In the genomic region with DNA sequence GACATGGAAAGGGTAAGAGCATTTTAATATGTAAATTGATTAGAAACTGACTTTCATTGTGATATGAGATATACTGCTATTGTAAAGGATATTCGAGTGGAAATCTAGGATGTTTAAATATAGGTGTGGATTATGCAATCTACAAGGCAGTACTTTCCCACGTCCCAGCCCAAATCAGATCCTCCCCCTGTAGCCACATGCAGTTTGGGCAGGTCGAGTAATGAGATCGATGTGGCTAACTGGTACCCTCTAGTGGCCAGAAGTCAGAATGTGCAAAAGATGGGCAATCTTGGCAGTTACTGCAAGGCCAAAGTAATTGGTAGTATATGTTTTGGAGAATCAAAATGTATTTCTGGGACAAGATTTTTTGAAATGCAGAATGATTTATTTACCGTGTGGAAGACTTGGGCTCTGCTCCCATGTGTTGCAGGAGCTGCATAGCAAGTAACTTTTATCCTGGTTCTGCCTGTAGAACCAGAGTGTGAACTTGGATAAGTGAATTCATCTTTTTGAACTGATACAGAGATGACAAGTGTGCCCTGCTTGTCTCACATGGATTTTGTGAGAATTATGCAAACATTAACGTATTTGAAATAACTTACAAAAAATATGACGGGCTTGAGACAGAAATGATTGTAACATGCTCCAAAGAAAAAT, we compare ENCODE assay signal across 8 cellular contexts.
DNase-seq lines count a peak whose midpoint lies in the region; ATAC-seq, FAIRE-seq and TF ChIP-seq lines count a peak whose summit lies in the region.

No MANE protein-coding gene starts in this region.

- no peaks in the 10 kb centered on the region for H3K9me3 Mint-ChIP-seq in activated naive CD4-positive, alpha-beta T cell treated with anti-CD3 and anti-CD28 coated beads for 36 hours
- no peaks in the 10 kb centered on the region for H3K9me3 Mint-ChIP-seq in osteocyte (ENCODE audit: unreplicated experiment)

- H3K4me3 Mint-ChIP-seq in activated naive CD4-positive, alpha-beta T cell treated with anti-CD3 and anti-CD28 coated beads for 36 hours, result no peak overlapping the region
- no peak overlapping the region for H3K4me3 Mint-ChIP-seq in osteocyte (ENCODE audit: unreplicated experiment)

- FAIRE-seq in A204.1 (lab: Jason Lieb, UNC), result peak; percentile 85

- peak; percentile 57 for DNase-seq in GM10266 (ENCODE audit: extremely low spot score)
- peak; percentile 41 for DNase-seq in NOMO-1 treated with DMSO at 0.1 percent for 48 hours (lab: John Stamatoyannopoulos, UW; ENCODE audit: unreplicated experiment)
- DNase-seq in activated naive CD4-positive, alpha-beta T cell treated with anti-CD3 and anti-CD28 coated beads for 36 hours, result peak; percentile 69
- DNase-seq in globus pallidus (ENCODE audit: low spot score), result peak; percentile 88
- no peak for DNase-seq in osteocyte (ENCODE audit: extremely low spot score, unreplicated experiment)

- intact Hi-C loops in activated naive CD4-positive, alpha-beta T cell treated with anti-CD3 and anti-CD28 coated beads for 36 hours (cut with micrococcal nuclease), result loop anchor here (1.0 kb wide), 3 partner anchors 121 to 548 kb away; partner anchors contain the start of gene C15orf40

- no peak overlapping the region for H3K27ac Mint-ChIP-seq in activated naive CD4-positive, alpha-beta T cell treated with anti-CD3 and anti-CD28 coated beads for 36 hours
- no peak overlapping the region for H3K27ac Mint-ChIP-seq in osteocyte (ENCODE audit: unreplicated experiment)

- ATAC-seq in HG03196 (IDR thresholded peaks at IDR 0.05; ENCODE audit: unreplicated experiment) (peak; percentile 65), HG03280 (IDR thresholded peaks at IDR 0.05; ENCODE audit: unreplicated experiment) (no peak)

- peaks cover 10% of the 10 kb centered on the region for H3K27me3 Mint-ChIP-seq in activated naive CD4-positive, alpha-beta T cell treated with anti-CD3 and anti-CD28 coated beads for 36 hours (ENCODE audit: low read depth)
- peaks cover 14% of the 10 kb centered on the region for H3K27me3 Mint-ChIP-seq in osteocyte (ENCODE audit: unreplicated experiment)

- H3K4me1 Mint-ChIP-seq in activated naive CD4-positive, alpha-beta T cell treated with anti-CD3 and anti-CD28 coated beads for 36 hours (ENCODE audit: low read depth), result no peaks in the 10 kb centered on the region
- no peaks in the 10 kb centered on the region for H3K4me1 Mint-ChIP-seq in osteocyte (ENCODE audit: unreplicated experiment)

- no peaks in the 10 kb centered on the region for H3K36me3 Mint-ChIP-seq in activated naive CD4-positive, alpha-beta T cell treated with anti-CD3 and anti-CD28 coated beads for 36 hours (ENCODE audit: low read depth)
- H3K36me3 Mint-ChIP-seq in osteocyte (ENCODE audit: unreplicated experiment), result no peaks in the 10 kb centered on the region

- peak; percentile 83 for TF ChIP-seq CTCF in GM10266 (IDR thresholded peaks at IDR 0.05; ENCODE audit: control insufficient read depth, insufficient read depth, low read depth, missing control alignments)
- peak; percentile 85 for TF ChIP-seq CTCF in osteocyte (IDR thresholded peaks at IDR 0.05)

- CTCF ChIA-PET in activated naive CD4-positive, alpha-beta T cell treated with anti-CD3 and anti-CD28 coated beads for 36 hours (lab: Charles Lee), result interaction anchor here (0.6 to 7.4 kb wide), 10 partner anchors 8 to 572 kb away, joined by 3 to 53 read pairs (median 3); partner anchors contain the start of gene SH3GL3
